ENCODE assay signal across 1 cellular context in genomic region chr17:48998557-48999440, GRCh38.
TF ChIP-seq lines count a peak whose summit lies in the region.

No MANE protein-coding gene starts in this region.

TF ChIP-seq in GM12878, 131 proteins besides CTCF, POLR2A, EP300 and RAD21:
- TF ChIP-seq, protein P1, sequence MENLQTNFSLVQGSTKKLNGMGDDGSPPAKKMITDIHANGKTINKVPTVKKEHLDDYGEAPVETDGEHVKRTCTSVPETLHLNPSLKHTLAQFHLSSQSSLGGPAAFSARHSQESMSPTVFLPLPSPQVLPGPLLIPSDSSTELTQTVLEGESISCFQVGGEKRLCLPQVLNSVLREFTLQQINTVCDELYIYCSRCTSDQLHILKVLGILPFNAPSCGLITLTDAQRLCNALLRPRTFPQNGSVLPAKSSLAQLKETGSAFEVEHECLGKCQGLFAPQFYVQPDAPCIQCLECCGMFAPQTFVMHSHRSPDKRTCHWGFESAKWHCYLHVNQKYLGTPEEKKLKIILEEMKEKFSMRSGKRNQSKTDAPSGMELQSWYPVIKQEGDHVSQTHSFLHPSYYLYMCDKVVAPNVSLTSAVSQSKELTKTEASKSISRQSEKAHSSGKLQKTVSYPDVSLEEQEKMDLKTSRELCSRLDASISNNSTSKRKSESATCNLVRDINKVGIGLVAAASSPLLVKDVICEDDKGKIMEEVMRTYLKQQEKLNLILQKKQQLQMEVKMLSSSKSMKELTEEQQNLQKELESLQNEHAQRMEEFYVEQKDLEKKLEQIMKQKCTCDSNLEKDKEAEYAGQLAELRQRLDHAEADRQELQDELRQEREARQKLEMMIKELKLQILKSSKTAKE (IDR thresholded peaks at IDR 0.05; ENCODE audit: low read depth, poor library complexity, severe bottlenecking): no peak
- TF ChIP-seq SMAD5 (IDR thresholded peaks at IDR 0.05; ENCODE audit: low read depth) (no peak), YBX1 (IDR thresholded peaks at IDR 0.05) (no peak), BMI1 (IDR thresholded peaks at IDR 0.05; ENCODE audit: borderline replicate concordance) (peak; percentile 74)
